Comparison of ENCODE assay signal across 21 cellular contexts in genomic region chr16:22402191-22402590, GRCh38. TPM values are rescaled to one million over a fixed set of nuclear protein-coding genes. Genes with fewer than 3 reads are reported as not detected.
A peak's percentile ranks its signal among the peaks of the same experiment; 100 is the strongest.
DNase-seq lines count a peak whose midpoint lies in the region; TF ChIP-seq lines count a peak whose summit lies in the region.
"Had no signal": no experiment of that assay in that cellular context is flagged by ENCODE, and none has a peak within 500 bp of the region (broad histone marks: within the 10 kb centered on the region; RNA-seq: fewer than 3 reads in every experiment).

No MANE protein-coding gene starts in this region.

- H3K36me3 Mint-ChIP-seq in glutamatergic neuron (ENCODE audit: unreplicated experiment): no peaks in the 10 kb centered on the region

- CTCF ChIA-PET in mammary epithelial cell (lab: Charles Lee; ENCODE audit: low non-redundant PET): no interaction called here

- H3K27me3 Mint-ChIP-seq in glutamatergic neuron (ENCODE audit: unreplicated experiment): no peaks in the 10 kb centered on the region
- H3K27me3 Mint-ChIP-seq: activated B cell treated with CpG ODN at 0.5 μM for 24 hours had no signal

- intact Hi-C loops in mammary epithelial cell (cut with micrococcal nuclease): no loop called here

- no peaks in the 10 kb centered on the region for H3K79me2 ChIP-seq in mammary epithelial cell (ENCODE audit: insufficient read depth, low read length)

- H2AFZ ChIP-seq in mammary epithelial cell (ENCODE audit: low read depth, low read length) (no peak overlapping the region), mesenchymal stem cell (ENCODE audit: low read depth, low read length) (no peak overlapping the region)

- dilution Hi-C loops in mammary epithelial cell (cut with HindIII; ENCODE audit: low sequenced_read_pairs): no loop called here

- no peak overlapping the region for H2BK15ac ChIP-seq in mesenchymal stem cell (ENCODE audit: low read depth, poor library complexity, severe bottlenecking)

- in situ Hi-C loops in ACHN (cut with HindIII; ENCODE audit: low pct_ligation_motif_present, low pct_unique_long_range_greater_than_20kb, low sequenced_read_pairs): no loop called here
- in situ Hi-C loops in mammary epithelial cell (cut with MboI; ENCODE audit: low sequenced_read_pairs in 2 of 2): no loop called here

- no peak overlapping the region for H4K8ac ChIP-seq in mesenchymal stem cell (ENCODE audit: low read length)

- no peak for TF ChIP-seq CTCF in mammary epithelial cell (conservative IDR thresholded peaks at IDR 0.05 in 1 of 2, IDR thresholded peaks at IDR 0.05 in 1 of 2; ENCODE audit: extremely low read depth in 1 of 2, insufficient read depth in 1 of 2, low read depth in 1 of 2, low read length in 2 of 2)
- TF ChIP-seq CTCF in glutamatergic neuron (IDR thresholded peaks at IDR 0.05; ENCODE audit: partially characterized antibody, unreplicated experiment): no peak

- H3K4ac ChIP-seq in mesenchymal stem cell (ENCODE audit: low read depth in 1 of 2, low read length in 2 of 2): no peak overlapping the region

- peaks cover 2% of the 10 kb centered on the region for H3K36me3 ChIP-seq in mammary epithelial cell (ENCODE audit: insufficient read depth, low read length)
- no peaks in the 10 kb centered on the region for H3K36me3 ChIP-seq in mesenchymal stem cell (ENCODE audit: control insufficient read depth in 1 of 2, insufficient read depth in 2 of 2, low read depth in 1 of 2, low read length in 2 of 2)
- H3K36me3 ChIP-seq in effector memory CD4-positive, alpha-beta T cell (ENCODE audit: control insufficient read depth, insufficient read depth, low read length): no peaks in the 10 kb centered on the region
- H3K36me3 ChIP-seq: ascending aorta, SJCRH30 had no signal

- no peak overlapping the region for H3K4me3 ChIP-seq in mammary epithelial cell (replicated peaks in 1 of 3; ENCODE audit: insufficient read depth in 1 of 3, low read depth in 2 of 3, low read length in 3 of 3)
- no peak overlapping the region for H3K4me3 ChIP-seq in mesenchymal stem cell (ENCODE audit: insufficient read depth in 1 of 2, low read depth in 1 of 2, low read length in 2 of 2)
- H3K4me3 ChIP-seq in effector memory CD4-positive, alpha-beta T cell (ENCODE audit: insufficient read depth, low read depth, low read length, poor library complexity, severe bottlenecking): no peak overlapping the region
- H3K4me3 ChIP-seq: ascending aorta, SJCRH30, skin epidermis had no signal

- no peak overlapping the region for H3K23ac ChIP-seq in mesenchymal stem cell (ENCODE audit: low read length in 2 of 2)

- no peak overlapping the region for H2BK120ac ChIP-seq in mesenchymal stem cell (ENCODE audit: low read depth, low read length)

- no peak overlapping the region for H2BK12ac ChIP-seq in mesenchymal stem cell (ENCODE audit: low read length in 2 of 2)

- H3K9me3 ChIP-seq in mammary epithelial cell (replicated peaks; ENCODE audit: insufficient read depth, low read length) (no peaks in the 10 kb centered on the region), mesenchymal stem cell (ENCODE audit: control insufficient read depth, low read length) (no peaks in the 10 kb centered on the region)
- H3K9me3 ChIP-seq in effector memory CD4-positive, alpha-beta T cell (ENCODE audit: control insufficient read depth, low read length): no peaks in the 10 kb centered on the region
- H3K9me3 ChIP-seq: ascending aorta, SJCRH30 had no signal

- H3K9me3 Mint-ChIP-seq in glutamatergic neuron (ENCODE audit: unreplicated experiment): no peaks in the 10 kb centered on the region
- H3K9me3 Mint-ChIP-seq: activated B cell treated with CpG ODN at 0.5 μM for 24 hours; activated naive CD4-positive, alpha-beta T cell treated with anti-CD3 and anti-CD28 coated beads, Interleukin-2, amount 10 ng/mL, durations not matched to agents 7 days and 5 days; activated T-cell treated with anti-CD3 and anti-CD28 coated beads, Interleukin-2, amount 50 U/mL, for 4 hours; nephron; T-helper 2 cell treated with Interferon-gamma antibody and Interleukin-4, amounts not matched to agents 5 μg/mL and 100 μg/mL, for 36 hours had no signal

- no peak overlapping the region for H2BK5ac ChIP-seq in mesenchymal stem cell (ENCODE audit: low read depth, low read length, poor library complexity, severe bottlenecking)

- H3K27ac Mint-ChIP-seq in glutamatergic neuron (ENCODE audit: unreplicated experiment): no peak overlapping the region
- H3K27ac Mint-ChIP-seq: activated B cell treated with CpG ODN at 0.5 μM for 24 hours; activated naive CD4-positive, alpha-beta T cell treated with anti-CD3 and anti-CD28 coated beads, Interleukin-2, amount 10 ng/mL, durations not matched to agents 7 days and 5 days; CD14-positive monocyte; T-helper 2 cell treated with Interferon-gamma antibody and Interleukin-4, amounts not matched to agents 5 μg/mL and 100 μg/mL, for 36 hours had no signal

- no peaks in the 10 kb centered on the region for H3K27me3 ChIP-seq in mammary epithelial cell (ENCODE audit: insufficient read depth, low read length)
- H3K27me3 ChIP-seq in mesenchymal stem cell (ENCODE audit: control insufficient read depth in 1 of 2, insufficient read depth in 1 of 2, low read length in 2 of 2): no peaks in the 10 kb centered on the region
- no peaks in the 10 kb centered on the region for H3K27me3 ChIP-seq in effector memory CD4-positive, alpha-beta T cell (replicated peaks; ENCODE audit: control insufficient read depth, insufficient read depth, low read length, poor library complexity, severe bottlenecking)
- H3K27me3 ChIP-seq: ascending aorta, SJCRH30 had no signal

- H3K9ac ChIP-seq in mammary epithelial cell (ENCODE audit: insufficient read depth, low read length) (no peak overlapping the region), mesenchymal stem cell (ENCODE audit: low read length) (peak overlapping the region; percentile 33)

- no peak overlapping the region for H3K4me3 Mint-ChIP-seq in glutamatergic neuron (ENCODE audit: unreplicated experiment)
- H3K4me3 Mint-ChIP-seq: activated B cell treated with CpG ODN at 0.5 μM for 24 hours; activated naive CD4-positive, alpha-beta T cell treated with anti-CD3 and anti-CD28 coated beads, Interleukin-2, amount 10 ng/mL, durations not matched to agents 7 days and 5 days; activated T-cell treated with anti-CD3 and anti-CD28 coated beads, Interleukin-2, amount 50 U/mL, for 4 hours; CD14-positive monocyte; nephron; T-helper 2 cell treated with Interferon-gamma antibody and Interleukin-4, amounts not matched to agents 5 μg/mL and 100 μg/mL, for 36 hours had no signal

- H3K79me1 ChIP-seq in mesenchymal stem cell (replicated peaks; ENCODE audit: low read length, poor library complexity, severe bottlenecking): no peaks in the 10 kb centered on the region

- no peaks in the 10 kb centered on the region for H4K20me1 ChIP-seq in mammary epithelial cell (ENCODE audit: insufficient read depth, low read length)

- no TSS peak for BruUV-seq in mammary epithelial cell (replicated peaks; lab: Mats Ljungman, UMichigan)

- no peak overlapping the region for H4K91ac ChIP-seq in mesenchymal stem cell (ENCODE audit: low read length)

- no peak overlapping the region for H2AK5ac ChIP-seq in mesenchymal stem cell (ENCODE audit: low read length, severe bottlenecking)

- DNase-seq in ACHN (peak; percentile 73), HT1080 (ENCODE audit: low read depth) (peak; percentile 4), mammary epithelial cell (no peak), mesenchymal stem cell (no peak), GM19238 (ENCODE audit: insufficient read length, low spot score) (no peak), NCI-H1436 (lab: John Stamatoyannopoulos, UW) (no peak), glutamatergic neuron (no peak)
- no peak for DNase-seq in effector memory CD4-positive, alpha-beta T cell
- DNase-seq: activated B cell treated with CpG ODN at 0.5 μM for 24 hours; activated naive CD4-positive, alpha-beta T cell treated with anti-CD3 and anti-CD28 coated beads, Interleukin-2, amount 10 ng/mL, durations not matched to agents 7 days and 5 days; activated T-cell treated with anti-CD3 and anti-CD28 coated beads, Interleukin-2, amount 50 U/mL, for 4 hours; hypothalamus; NCI-H146; NCI-H2171 treated with DMSO at 0.1 percent for 48 hours; stimulated activated CD4-positive, alpha-beta T cell treated with anti-CD3 and anti-CD28 coated beads, Interleukin-4, amount 100 ng/mL, for 1 hour had no signal

- H3K4me1 ChIP-seq in mammary epithelial cell (ENCODE audit: insufficient read depth, low read length) (peaks cover 28% of the 10 kb centered on the region), mesenchymal stem cell (ENCODE audit: control insufficient read depth, insufficient read depth, low read depth, low read length) (peaks cover 6% of the 10 kb centered on the region)
- no peaks in the 10 kb centered on the region for H3K4me1 ChIP-seq in effector memory CD4-positive, alpha-beta T cell (ENCODE audit: control insufficient read depth, insufficient read depth, low read length, poor library complexity, severe bottlenecking)

- H3K27ac ChIP-seq in mammary epithelial cell (ENCODE audit: insufficient read depth, low read depth, low read length): peak overlapping the region; percentile 53
- peak overlapping the region; percentile 24 for H3K27ac ChIP-seq in mesenchymal stem cell (ENCODE audit: low read length, poor library complexity, severe bottlenecking)
- H3K27ac ChIP-seq in effector memory CD4-positive, alpha-beta T cell (ENCODE audit: insufficient read depth, low read length, poor library complexity, severe bottlenecking): no peak overlapping the region
- H3K27ac ChIP-seq: ascending aorta, SJCRH30 had no signal

- H3K18ac ChIP-seq in mesenchymal stem cell (ENCODE audit: low read depth in 1 of 2, low read length in 2 of 2): no peak overlapping the region

- peak overlapping the region; percentile 69 for H3K4me2 ChIP-seq in mammary epithelial cell (ENCODE audit: insufficient read depth, low read depth, low read length)
- H3K4me2 ChIP-seq in mesenchymal stem cell (ENCODE audit: low read length, poor library complexity, severe bottlenecking): no peak overlapping the region

- H3K4me1 Mint-ChIP-seq in glutamatergic neuron (ENCODE audit: low read depth, unreplicated experiment): no peaks in the 10 kb centered on the region
- H3K4me1 Mint-ChIP-seq: activated B cell treated with CpG ODN at 0.5 μM for 24 hours had no signal

- H3K14ac ChIP-seq in mesenchymal stem cell (ENCODE audit: low read length in 2 of 2): no peak overlapping the region

RNA-seq across cellular contexts. Expression of gene CDR2, which starts 27.8 kb away (rescaled TPM):
- total RNA-seq in HT1080 (2014; rRNA removed; shearing (Covaris generic)): 17.3 and 18.2 TPM in 2 replicates
- polyA plus RNA-seq in HT1080 (2015; cell fraction: cytosol; rRNA removed): 20.6 and 21.8 TPM in 2 replicates
- polyA plus RNA-seq in HT1080 (2015; cell fraction: nucleus; rRNA removed): 10.9 and 13.5 TPM in 2 replicates
- 10 to 100 TPM; 31.3 to 32.3 TPM for total RNA-seq in mammary epithelial cell
- 27.2 TPM for polyA plus RNA-seq in mammary epithelial cell
- polyA minus RNA-seq in mammary epithelial cell: 14.1 TPM
- 28.7 TPM for polyA plus RNA-seq in mesenchymal stem cell (2013, experiment 1 of 2)
- polyA plus RNA-seq in mesenchymal stem cell (2013, experiment 2 of 2): 29.5 TPM
- total RNA-seq in glutamatergic neuron (ENCODE audit: unreplicated experiment): 8.5 TPM

Comparison
In these comparisons a context has a peak if more than half of its experiments do, and no peak if none do; other contexts are left out.
1. DNase-seq: peak in ACHN (single experiment) and HT1080 (single experiment); none in mammary epithelial cell (single experiment), mesenchymal stem cell (single experiment), GM19238 (single experiment), NCI-H1436 (single experiment), effector memory CD4-positive, alpha-beta T cell (0 of 3) and glutamatergic neuron (single experiment).